ENCODE assay signal across 24 cellular contexts in the genomic region with DNA sequence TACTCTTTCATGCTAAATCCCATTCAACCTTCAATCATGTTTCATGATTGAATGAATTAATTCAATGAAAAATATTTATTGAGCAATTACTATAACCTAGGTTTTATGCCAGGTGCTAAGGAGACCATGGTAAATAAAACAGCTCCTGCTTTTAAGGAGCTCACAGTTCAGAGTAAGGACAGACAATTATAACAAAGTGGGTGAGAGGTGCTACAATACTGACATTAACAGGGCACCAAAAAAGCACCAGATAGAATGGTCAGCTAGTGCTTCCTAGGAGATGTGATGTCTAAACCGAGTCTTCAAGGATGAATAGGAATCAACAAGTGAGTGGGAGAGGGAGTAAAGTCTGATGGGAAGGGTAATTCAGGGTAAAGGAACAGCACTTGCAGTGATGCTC.
"Had no signal": no experiment of that assay in that cellular context is flagged by ENCODE, and none has a peak within 500 bp of the region (broad histone marks: within the 10 kb centered on the region; RNA-seq: fewer than 3 reads in every experiment).

No MANE protein-coding gene starts in this region.

- H3K36me3 ChIP-seq: ascending aorta, esophagus muscularis mucosa, gastrocnemius medialis had no signal

- DNase-seq: activated CD4-positive, alpha-beta memory T cell treated with anti-CD3 and anti-CD28 coated beads for 36 hours; activated CD4-positive, alpha-beta T cell treated with anti-CD3 and anti-CD28 coated beads for 36 hours; activated CD4-positive, alpha-beta T cell treated with anti-CD3 and anti-CD28 coated beads, Interleukin-2, amount 10 ng/mL, durations not matched to agents 24 days and 14 days; activated CD4-positive, CD25-positive, alpha-beta regulatory T cell; activated CD4-positive, CD25-positive, alpha-beta regulatory T cell treated with anti-CD3 and anti-CD28 coated beads, Interleukin-2, amount 50 U/mL, for 72 hours; activated CD8-positive, alpha-beta memory T cell treated with anti-CD3 and anti-CD28 coated beads, Interleukin-2, amount 50 U/mL, for 48 hours; activated gamma-delta T cell; activated naive CD4-positive, alpha-beta T cell; activated naive CD4-positive, alpha-beta T cell treated with anti-CD3 and anti-CD28 coated beads, Interleukin-2, amount 10 ng/mL, durations not matched to agents 7 days and 5 days; activated naive CD8-positive, alpha-beta T cell treated with anti-CD3 and anti-CD28 coated beads, Interleukin-2, amount 10 ng/mL, durations not matched to agents 7 days and 5 days; activated T-cell treated with anti-CD3 and anti-CD28 coated beads for 4 hours; activated T-cell treated with anti-CD3 and anti-CD28 coated beads, Interleukin-2, amount 50 U/mL, for 24 hours; activated T-cell treated with anti-CD3 and anti-CD28 coated beads, Interleukin-2, amount 50 U/mL, for 72 hours; cortex of kidney; dermis blood vessel endothelial cell; effector CD4-positive, alpha-beta T cell; effector memory CD8-positive, alpha-beta T cell; foreskin keratinocyte; gastrocnemius medialis; T-helper 2 cell had no signal

- H3K4me1 ChIP-seq: ascending aorta, breast epithelium, foreskin keratinocyte had no signal

- ATAC-seq: activated CD4-positive, alpha-beta T cell treated with anti-CD3 and anti-CD28 coated beads for 36 hours; activated naive CD4-positive, alpha-beta T cell treated with anti-CD3 and anti-CD28 coated beads, Interleukin-2, amount 50 U/mL, for 72 hours; activated T-cell treated with anti-CD3 and anti-CD28 coated beads, Interleukin-2, amount 50 U/mL, for 72 hours; effector memory CD8-positive, alpha-beta T cell had no signal

- H3K27ac ChIP-seq: ascending aorta, breast epithelium, esophagus muscularis mucosa, foreskin keratinocyte, gastrocnemius medialis had no signal

- H3K9me3 ChIP-seq: ascending aorta, breast epithelium, esophagus muscularis mucosa, gastrocnemius medialis had no signal

- H3K27me3 ChIP-seq: ascending aorta, breast epithelium, esophagus muscularis mucosa, foreskin keratinocyte, gastrocnemius medialis had no signal

- H3K4me3 ChIP-seq: ascending aorta, breast epithelium, esophagus muscularis mucosa, gastrocnemius medialis had no signal
